ENCODE assay signal across 1 cellular context in the genomic region with DNA sequence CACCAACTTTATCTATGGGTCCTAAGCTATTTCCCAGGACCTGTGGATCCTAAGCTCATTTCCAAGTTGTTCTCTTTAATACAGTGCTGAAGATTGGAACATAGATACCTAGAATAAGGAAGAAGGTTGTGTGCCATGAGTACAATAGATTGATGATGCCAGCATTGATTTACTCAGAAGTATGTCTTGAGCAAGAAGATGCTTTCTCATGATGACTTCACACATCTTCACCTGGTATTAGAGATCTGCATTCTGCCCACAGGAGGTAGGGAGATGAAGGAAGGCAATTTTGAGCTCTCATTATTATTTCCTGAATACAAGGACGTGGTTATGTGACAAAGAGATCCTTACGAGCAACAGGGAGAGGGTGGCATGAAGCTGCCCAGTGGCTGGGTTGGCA.
TF ChIP-seq lines count a peak whose summit lies in the region.

No MANE protein-coding gene starts in this region.

TF ChIP-seq in K562, 482 proteins besides CTCF, POLR2A, EP300 and RAD21 (continued from another document):
- TF ChIP-seq, protein P1, sequence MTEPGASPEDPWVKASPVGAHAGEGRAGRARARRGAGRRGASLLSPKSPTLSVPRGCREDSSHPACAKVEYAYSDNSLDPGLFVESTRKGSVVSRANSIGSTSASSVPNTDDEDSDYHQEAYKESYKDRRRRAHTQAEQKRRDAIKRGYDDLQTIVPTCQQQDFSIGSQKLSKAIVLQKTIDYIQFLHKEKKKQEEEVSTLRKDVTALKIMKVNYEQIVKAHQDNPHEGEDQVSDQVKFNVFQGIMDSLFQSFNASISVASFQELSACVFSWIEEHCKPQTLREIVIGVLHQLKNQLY (CRISPR knock-in tag; conservative IDR thresholded peaks at IDR 0.05): no peak
- TF ChIP-seq ZNF445 (CRISPR knock-in tag; IDR thresholded peaks at IDR 0.05; ENCODE audit: low read depth): no peak
- no peak for TF ChIP-seq OTX1 (CRISPR knock-in tag; IDR thresholded peaks at IDR 0.05)
- peak; percentile 29; the same call in 1 of the 2 replicates for TF ChIP-seq CTBP1 (IDR thresholded peaks at IDR 0.05; ENCODE audit: borderline replicate concordance)
- peak; percentile 51 for TF ChIP-seq NFE2 (IDR thresholded peaks at IDR 0.05; ENCODE audit: low read depth)
- TF ChIP-seq ZNF316 (IDR thresholded peaks at IDR 0.05): peak; percentile 53; the same call in 1 of the 2 replicates
- TF ChIP-seq HEY1 (CRISPR knock-in tag; IDR thresholded peaks at IDR 0.05; ENCODE audit: borderline replicate concordance): no peak
- TF ChIP-seq MAFG (tag; conservative IDR thresholded peaks at IDR 0.05): peak; percentile 36
- no peak for TF ChIP-seq NR2F6 (CRISPR knock-in tag; IDR thresholded peaks at IDR 0.05)
- no peak for TF ChIP-seq KLF1 (tag; IDR thresholded peaks at IDR 0.05)
- TF ChIP-seq, protein P2, sequence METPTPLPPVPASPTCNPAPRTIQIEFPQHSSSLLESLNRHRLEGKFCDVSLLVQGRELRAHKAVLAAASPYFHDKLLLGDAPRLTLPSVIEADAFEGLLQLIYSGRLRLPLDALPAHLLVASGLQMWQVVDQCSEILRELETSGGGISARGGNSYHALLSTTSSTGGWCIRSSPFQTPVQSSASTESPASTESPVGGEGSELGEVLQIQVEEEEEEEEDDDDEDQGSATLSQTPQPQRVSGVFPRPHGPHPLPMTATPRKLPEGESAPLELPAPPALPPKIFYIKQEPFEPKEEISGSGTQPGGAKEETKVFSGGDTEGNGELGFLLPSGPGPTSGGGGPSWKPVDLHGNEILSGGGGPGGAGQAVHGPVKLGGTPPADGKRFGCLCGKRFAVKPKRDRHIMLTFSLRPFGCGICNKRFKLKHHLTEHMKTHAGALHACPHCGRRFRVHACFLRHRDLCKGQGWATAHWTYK (CRISPR knock-in tag; IDR thresholded peaks at IDR 0.05): no peak
